ENCODE assay signal across 1 cellular context in the genomic region with DNA sequence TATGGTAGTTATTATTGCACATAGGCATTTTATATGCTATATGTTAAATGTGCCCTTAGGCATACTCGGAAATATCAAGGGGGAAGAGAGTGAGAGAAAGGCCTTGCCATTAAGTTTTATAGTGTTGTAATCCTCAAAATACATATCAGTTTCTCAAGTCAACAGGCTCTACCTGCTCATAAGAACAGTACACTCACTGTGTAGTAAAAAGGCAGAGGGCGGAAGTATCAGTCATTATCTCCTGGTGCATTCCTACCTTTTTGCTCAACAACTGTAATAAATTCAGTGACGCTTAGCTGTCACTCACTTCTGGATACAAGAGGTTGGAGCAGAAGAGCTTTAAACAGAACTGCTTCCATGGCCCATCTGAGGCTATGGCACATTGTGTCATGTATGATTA.
TF ChIP-seq lines count a peak whose summit lies in the region.

No MANE protein-coding gene starts in this region.

TF ChIP-seq in K562, 482 proteins besides CTCF, POLR2A, EP300 and RAD21 (continued from another document):
- TF ChIP-seq, protein P1, sequence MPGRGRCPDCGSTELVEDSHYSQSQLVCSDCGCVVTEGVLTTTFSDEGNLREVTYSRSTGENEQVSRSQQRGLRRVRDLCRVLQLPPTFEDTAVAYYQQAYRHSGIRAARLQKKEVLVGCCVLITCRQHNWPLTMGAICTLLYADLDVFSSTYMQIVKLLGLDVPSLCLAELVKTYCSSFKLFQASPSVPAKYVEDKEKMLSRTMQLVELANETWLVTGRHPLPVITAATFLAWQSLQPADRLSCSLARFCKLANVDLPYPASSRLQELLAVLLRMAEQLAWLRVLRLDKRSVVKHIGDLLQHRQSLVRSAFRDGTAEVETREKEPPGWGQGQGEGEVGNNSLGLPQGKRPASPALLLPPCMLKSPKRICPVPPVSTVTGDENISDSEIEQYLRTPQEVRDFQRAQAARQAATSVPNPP (IDR thresholded peaks at IDR 0.05; ENCODE audit: borderline replicate concordance, insufficient read depth, insufficient read length): no peak
- peak; percentile 23; the same call in 1 of the 2 replicates for TF ChIP-seq CBFA2T2 (conservative IDR thresholded peaks at IDR 0.05)
- TF ChIP-seq NFYB (IDR thresholded peaks at IDR 0.05; ENCODE audit: extremely low read depth, insufficient read length): no peak
- no peak for TF ChIP-seq NCOA6 (IDR thresholded peaks at IDR 0.05)
- no peak for TF ChIP-seq ZNF408 (CRISPR knock-in tag; IDR thresholded peaks at IDR 0.05; ENCODE audit: low read depth)
- TF ChIP-seq, protein P2, sequence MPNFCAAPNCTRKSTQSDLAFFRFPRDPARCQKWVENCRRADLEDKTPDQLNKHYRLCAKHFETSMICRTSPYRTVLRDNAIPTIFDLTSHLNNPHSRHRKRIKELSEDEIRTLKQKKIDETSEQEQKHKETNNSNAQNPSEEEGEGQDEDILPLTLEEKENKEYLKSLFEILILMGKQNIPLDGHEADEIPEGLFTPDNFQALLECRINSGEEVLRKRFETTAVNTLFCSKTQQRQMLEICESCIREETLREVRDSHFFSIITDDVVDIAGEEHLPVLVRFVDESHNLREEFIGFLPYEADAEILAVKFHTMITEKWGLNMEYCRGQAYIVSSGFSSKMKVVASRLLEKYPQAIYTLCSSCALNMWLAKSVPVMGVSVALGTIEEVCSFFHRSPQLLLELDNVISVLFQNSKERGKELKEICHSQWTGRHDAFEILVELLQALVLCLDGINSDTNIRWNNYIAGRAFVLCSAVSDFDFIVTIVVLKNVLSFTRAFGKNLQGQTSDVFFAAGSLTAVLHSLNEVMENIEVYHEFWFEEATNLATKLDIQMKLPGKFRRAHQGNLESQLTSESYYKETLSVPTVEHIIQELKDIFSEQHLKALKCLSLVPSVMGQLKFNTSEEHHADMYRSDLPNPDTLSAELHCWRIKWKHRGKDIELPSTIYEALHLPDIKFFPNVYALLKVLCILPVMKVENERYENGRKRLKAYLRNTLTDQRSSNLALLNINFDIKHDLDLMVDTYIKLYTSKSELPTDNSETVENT (CRISPR knock-in tag; IDR thresholded peaks at IDR 0.05): no peak
- no peak for TF ChIP-seq KDM4B (IDR thresholded peaks at IDR 0.05; ENCODE audit: borderline replicate concordance in 2 of 2, low read depth in 1 of 2)
- TF ChIP-seq ARID1B (IDR thresholded peaks at IDR 0.05): peak; percentile 45
